In genomic region chr20:23331450-23331849, GRCh38 we compare ENCODE assay signal across 27 cellular contexts.
"Had no signal": no experiment of that assay in that cellular context is flagged by ENCODE, and none has a peak within 500 bp of the region (broad histone marks: within the 10 kb centered on the region; RNA-seq: fewer than 3 reads in every experiment).

No MANE protein-coding gene starts in this region.

- DNase-seq: activated CD4-positive, alpha-beta T cell treated with anti-CD3 and anti-CD28 coated beads for 48 hours; activated CD4-positive, alpha-beta T cell treated with anti-CD3 and anti-CD28 coated beads, Interleukin-2, amount 50 U/mL, for 48 hours; activated CD8-positive, alpha-beta memory T cell treated with anti-CD3 and anti-CD28 coated beads for 24 hours; activated gamma-delta T cell; activated naive CD4-positive, alpha-beta T cell treated with anti-CD3 and anti-CD28 coated beads, Interleukin-2, amount 10 ng/mL, durations not matched to agents 7 days and 5 days; activated naive CD8-positive, alpha-beta T cell treated with anti-CD3 and anti-CD28 coated beads, Interleukin-2, amount 10 ng/mL, durations not matched to agents 7 days and 5 days; activated T-cell treated with anti-CD3 and anti-CD28 coated beads, Interleukin-2, amount 50 U/mL, for 1 hour; central memory CD4-positive, alpha-beta T cell; foreskin fibroblast; head of caudate nucleus; hippocampal formation; left cardiac atrium; mammary epithelial cell; nucleus accumbens; psoas muscle; stimulated activated CD4-positive, alpha-beta T cell treated with anti-CD3 and anti-CD28 coated beads, Interleukin-15, amount 100 ng/mL, for 24 hours; stimulated activated CD4-positive, alpha-beta T cell treated with anti-CD3 and anti-CD28 coated beads, Interleukin-2, amount 100 ng/mL, for 24 hours; stimulated activated naive CD4-positive, alpha-beta T cell treated with Interleukin-2 at 50 U/mL for 16 hours; T-helper 9 cell; trophoblast cell; WERI-Rb-1 had no signal

- H3K27me3 ChIP-seq: ascending aorta had no signal

- H3K4me3 ChIP-seq: ascending aorta, psoas muscle had no signal

- H3K27ac ChIP-seq: ascending aorta, parathyroid adenoma, psoas muscle, WERI-Rb-1 had no signal

- H2AFZ ChIP-seq: parathyroid adenoma had no signal

- H3K36me3 ChIP-seq: ascending aorta, WERI-Rb-1 had no signal

- ATAC-seq: activated CD4-positive, CD25-positive, alpha-beta regulatory T cell treated with anti-CD3 and anti-CD28 coated beads, Interleukin-2, amount 50 U/mL, for 24 hours; naive thymus-derived CD4-positive, alpha-beta T cell; psoas muscle had no signal

- H3K4me1 ChIP-seq: ascending aorta, parathyroid adenoma had no signal

- H3K79me2 ChIP-seq: parathyroid adenoma had no signal

- FAIRE-seq: keratinocyte, urothelium cell line had no signal

- H3K9me3 ChIP-seq: ascending aorta, psoas muscle had no signal
